9 cellular contexts compared by ENCODE assay signal in genomic region chr2:10091182-10091932, GRCh38. TPM values are rescaled to one million over a fixed set of nuclear protein-coding genes. Genes with fewer than 3 reads are reported as not detected.
A peak's percentile ranks its signal among the peaks of the same experiment; 100 is the strongest.
DNase-seq lines count a peak whose midpoint lies in the region; ATAC-seq and TF ChIP-seq lines count a peak whose summit lies in the region.
"Had no signal": no experiment of that assay in that cellular context is flagged by ENCODE, and none has a peak within 500 bp of the region (broad histone marks: within the 10 kb centered on the region; RNA-seq: fewer than 3 reads in every experiment).

No MANE protein-coding gene starts in this region.

- no peaks in the 10 kb centered on the region for H3K9me2 ChIP-seq in GM23338 (ENCODE audit: insufficient read depth)

- H3K9me3 Mint-ChIP-seq in GM23338 = 0 out of 3 replicates have a peak, but pooled peaks cover 8% of the 10 kb centered on the region
- peaks cover 9% of the 10 kb centered on the region for H3K9me3 Mint-ChIP-seq in activated CD4-positive, alpha-beta T cell treated with anti-CD3 and anti-CD28 coated beads, Interleukin-2, amount 10 ng/mL, durations not matched to agents 7 days and 5 days

- no peak for TF ChIP-seq POLR2A in suprapubic skin (IDR thresholded peaks at IDR 0.05)

- DNase-seq in GM23338 (ENCODE audit: low spot score) (peak; percentile 27), left ventricle myocardium superior (peak; percentile 33), suprapubic skin (ENCODE audit: low spot score in 2 of 2) (no peak), NCI-H1048 (lab: John Stamatoyannopoulos, UW) (no peak), mesenteric fat pad (ENCODE audit: low spot score) (no peak), NCI-H2029 treated with DMSO at 0.1 percent for 48 hours (lab: John Stamatoyannopoulos, UW) (no peak)
- DNase-seq in activated CD4-positive, alpha-beta T cell treated with anti-CD3 and anti-CD28 coated beads, Interleukin-2, amount 10 ng/mL, durations not matched to agents 7 days and 5 days = peak; percentile 31
- DNase-seq: NCI-H526 had no signal

- no peaks in the 10 kb centered on the region for H4K20me1 ChIP-seq in GM23338 (replicated peaks; ENCODE audit: insufficient read depth)

- CTCF ChIA-PET in activated CD4-positive, alpha-beta T cell treated with anti-CD3 and anti-CD28 coated beads, Interleukin-2, amount 10 ng/mL, durations not matched to agents 7 days and 5 days (lab: Charles Lee) = interaction anchor here (0.7 to 2.3 kb wide), 10 partner anchors 8 to 344 kb away, joined by 3 to 11 read pairs (median 3); partner anchors contain the start of gene CYS1

- no peaks in the 10 kb centered on the region; the same call in 1 of the 2 replicates for H3K4me1 ChIP-seq in GM23338 (ENCODE audit: insufficient read depth)
- peaks cover 12% of the 10 kb centered on the region for H3K4me1 ChIP-seq in suprapubic skin

- H3F3A ChIP-seq in GM23338 (replicated peaks; ENCODE audit: low read depth) = no peaks in the 10 kb centered on the region

- H3K4me3 ChIP-seq in GM23338 = no peak overlapping the region
- H3K4me3 ChIP-seq in suprapubic skin = peak overlapping the region; percentile 35

- no peak for TF ChIP-seq EP300 in suprapubic skin (IDR thresholded peaks at IDR 0.05)

- no peak overlapping the region for H3K27ac ChIP-seq in GM23338 (ENCODE audit: low read depth)
- no peak overlapping the region for H3K27ac ChIP-seq in suprapubic skin

- no peak overlapping the region for H3K27ac Mint-ChIP-seq in GM23338
- H3K27ac Mint-ChIP-seq in activated CD4-positive, alpha-beta T cell treated with anti-CD3 and anti-CD28 coated beads, Interleukin-2, amount 10 ng/mL, durations not matched to agents 7 days and 5 days = peak overlapping the region; percentile 63

- H3K9me3 ChIP-seq in suprapubic skin = no peaks in the 10 kb centered on the region

- H2AFZ ChIP-seq in GM23338 = peak overlapping the region; percentile 80

- H3K4me1 Mint-ChIP-seq in GM23338 = peaks cover 21% of the 10 kb centered on the region
- H3K4me1 Mint-ChIP-seq in activated CD4-positive, alpha-beta T cell treated with anti-CD3 and anti-CD28 coated beads, Interleukin-2, amount 10 ng/mL, durations not matched to agents 7 days and 5 days = peaks cover 13% of the 10 kb centered on the region

- 24% methylated on average over 27 of the region's 52 CpGs for WGBS in suprapubic skin

- POLR2A ChIA-PET in activated CD4-positive, alpha-beta T cell treated with anti-CD3 and anti-CD28 coated beads, Interleukin-2, amount 10 ng/mL, durations not matched to agents 7 days and 5 days (lab: Charles Lee) = no interaction called here

- peaks cover 5% of the 10 kb centered on the region for H3K27me3 Mint-ChIP-seq in GM23338 (ENCODE audit: insufficient read depth, low read depth, poor library complexity)
- H3K27me3 Mint-ChIP-seq in activated CD4-positive, alpha-beta T cell treated with anti-CD3 and anti-CD28 coated beads, Interleukin-2, amount 10 ng/mL, durations not matched to agents 7 days and 5 days = peaks cover 70% of the 10 kb centered on the region

- ATAC-seq in GM23338 (peak; percentile 76), left ventricle myocardium superior (peak; percentile 41), GM18858 (IDR thresholded peaks at IDR 0.05; ENCODE audit: unreplicated experiment) (no peak)

- H3K4me2 ChIP-seq in GM23338 = no peak overlapping the region

- no peak overlapping the region for H3K4me3 Mint-ChIP-seq in GM23338
- peak overlapping the region; percentile 57 for H3K4me3 Mint-ChIP-seq in activated CD4-positive, alpha-beta T cell treated with anti-CD3 and anti-CD28 coated beads, Interleukin-2, amount 10 ng/mL, durations not matched to agents 7 days and 5 days

- intact Hi-C loops in left ventricle myocardium superior (cut with micrococcal nuclease) = no loop called here

- no peaks in the 10 kb centered on the region for H3K79me2 ChIP-seq in GM23338 (replicated peaks; ENCODE audit: insufficient read depth)

- H3K27me3 ChIP-seq in GM23338 (ENCODE audit: insufficient read depth) (no peaks in the 10 kb centered on the region), suprapubic skin (peaks cover 16% of the 10 kb centered on the region)

- H3K36me3 ChIP-seq in GM23338 (ENCODE audit: insufficient read depth) (no peaks in the 10 kb centered on the region), suprapubic skin (no peaks in the 10 kb centered on the region)

- TF ChIP-seq CTCF in GM23338 (conservative IDR thresholded peaks at IDR 0.05; ENCODE audit: low read depth in 2 of 2) (no peak), suprapubic skin (IDR thresholded peaks at IDR 0.05) (no peak)

- H3K36me3 Mint-ChIP-seq in GM23338 (ENCODE audit: low read depth) = no peaks in the 10 kb centered on the region
- peaks cover 6% of the 10 kb centered on the region for H3K36me3 Mint-ChIP-seq in activated CD4-positive, alpha-beta T cell treated with anti-CD3 and anti-CD28 coated beads, Interleukin-2, amount 10 ng/mL, durations not matched to agents 7 days and 5 days (ENCODE audit: low read depth)

TF ChIP-seq in GM23338, 12 proteins besides CTCF, POLR2A, EP300 and RAD21 (continues in another document):
- TF ChIP-seq CREB1 (CRISPR knock-in tag; IDR thresholded peaks at IDR 0.05; ENCODE audit: low read depth) (no peak), ETS1 (IDR thresholded peaks at IDR 0.05) (no peak), EZH2 (IDR thresholded peaks at IDR 0.05; ENCODE audit: low read depth, unreplicated experiment) (no peak), POLR2AphosphoS5 (IDR thresholded peaks at IDR 0.05; ENCODE audit: low read depth) (no peak), STAT1 (IDR thresholded peaks at IDR 0.05; ENCODE audit: unreplicated experiment) (no peak), NANOG (IDR thresholded peaks at IDR 0.05; ENCODE audit: borderline replicate concordance) (no peak), ZNF331 (CRISPR knock-in tag; IDR thresholded peaks at IDR 0.05; ENCODE audit: low read depth) (no peak), ZNF114 (CRISPR knock-in tag; IDR thresholded peaks at IDR 0.05) (no peak), REST (IDR thresholded peaks at IDR 0.05; ENCODE audit: unreplicated experiment) (no peak)

RNA-seq across cellular contexts. Expression of gene CYS1, which starts 11.1 kb away (rescaled TPM):
- 0.04 and 0.31 TPM in 2 replicates for total RNA-seq in GM23338 (2014; rRNA removed; shearing (Covaris generic))
- 0.30 and 0.32 TPM in 2 replicates for polyA plus RNA-seq in GM23338 (2016; fragmentation: Nextera tagmentation; extraction: Ambion mirVana)
- total RNA-seq in activated CD4-positive, alpha-beta T cell treated with anti-CD3 and anti-CD28 coated beads, Interleukin-2, amount 10 ng/mL, durations not matched to agents 7 days and 5 days = under 1 TPM; 0.15 to 0.17 TPM
- 3.0 TPM for total RNA-seq in left ventricle myocardium superior
- total RNA-seq in suprapubic skin = 1 to 10 TPM in 1 of 4 donors, under 1 TPM in 1, not detected in 2; 0.32 to 1.8 TPM
- total RNA-seq in mesenteric fat pad = 0.80 TPM

RNA-seq across cellular contexts. Expression of gene RRM2, which starts 31.2 kb away (rescaled TPM):
- total RNA-seq in GM23338 (2014; rRNA removed; shearing (Covaris generic)) = 118 and 119 TPM in 2 replicates
- 84.3 and 108 TPM in 2 replicates for polyA plus RNA-seq in GM23338 (2016; fragmentation: Nextera tagmentation; extraction: Ambion mirVana)
- total RNA-seq in activated CD4-positive, alpha-beta T cell treated with anti-CD3 and anti-CD28 coated beads, Interleukin-2, amount 10 ng/mL, durations not matched to agents 7 days and 5 days = 100 to 1,000 TPM; 496 to 540 TPM
- total RNA-seq in left ventricle myocardium superior (1.3 TPM), suprapubic skin (1 to 10 TPM; 1.1 to 6.0 (median 2.4) TPM), mesenteric fat pad (0.22 TPM)

RNA-seq across cellular contexts. Expression of gene KLF11, which starts 48.0 kb away (rescaled TPM):
- total RNA-seq in GM23338 (2014; rRNA removed; shearing (Covaris generic)) = 5.1 and 5.6 TPM in 2 replicates
- polyA plus RNA-seq in GM23338 (2016; fragmentation: Nextera tagmentation; extraction: Ambion mirVana) = 1.4 and 1.6 TPM in 2 replicates
- 1 to 10 TPM; 7.2 to 8.6 TPM for total RNA-seq in activated CD4-positive, alpha-beta T cell treated with anti-CD3 and anti-CD28 coated beads, Interleukin-2, amount 10 ng/mL, durations not matched to agents 7 days and 5 days
- total RNA-seq in left ventricle myocardium superior (25.8 TPM), suprapubic skin (10 to 100 TPM; 48.6 to 81.6 (median 58.8) TPM), mesenteric fat pad (66.7 TPM)

Comparison
In these comparisons a context has a peak if more than half of its experiments do, and no peak if none do; other contexts are left out.
1. DNase-seq: peak in GM23338 (single experiment), activated CD4-positive, alpha-beta T cell treated with anti-CD3 and anti-CD28 coated beads, Interleukin-2, amount 10 ng/mL, durations not matched to agents 7 days and 5 days (single experiment) and left ventricle myocardium superior (single experiment); none in suprapubic skin (0 of 2), NCI-H1048 (single experiment), mesenteric fat pad (single experiment) and NCI-H2029 treated with DMSO at 0.1 percent for 48 hours (single experiment).
2. RNA of gene RRM2, which starts 31.2 kb away (total RNA-seq): 496 to 540 TPM in activated CD4-positive, alpha-beta T cell treated with anti-CD3 and anti-CD28 coated beads, Interleukin-2, amount 10 ng/mL, durations not matched to agents 7 days and 5 days and 118 to 119 TPM in GM23338; 1.1 to 6.0 TPM in suprapubic skin, 1.3 TPM in left ventricle myocardium superior (single experiment) and 0.22 TPM in mesenteric fat pad (single experiment); every median in the first group is over 10 times any median in the second.